ENCODE assay signal across 15 cellular contexts in genomic region chr6:167278143-167278938, GRCh38. TPM values are rescaled to one million over a fixed set of nuclear protein-coding genes. Genes with fewer than 3 reads are reported as not detected.
A peak's percentile ranks its signal among the peaks of the same experiment; 100 is the strongest.
DNase-seq lines count a peak whose midpoint lies in the region; FAIRE-seq and TF ChIP-seq lines count a peak whose summit lies in the region.
"Not testable (repeated sequence)": the region's sequence is repeated elsewhere in the genome, so short reads cannot be mapped to it uniquely, and the experiment has no call there.
"Had no signal": no experiment of that assay in that cellular context is flagged by ENCODE, and none has a peak within 500 bp of the region (broad histone marks: within the 10 kb centered on the region; RNA-seq: fewer than 3 reads in every experiment).

No MANE protein-coding gene starts in this region.

- peak overlapping the region; percentile 72 for H3K27ac ChIP-seq in HUES48 (ENCODE audit: low read depth, low read length)
- peak overlapping the region; percentile 86 for H3K27ac ChIP-seq in WERI-Rb-1
- H3K27ac ChIP-seq in H1 (ENCODE audit: low read depth, low read length); iPS-20b (ENCODE audit: low read length): not testable (repeated sequence)
- H3K27ac ChIP-seq in mesodermal cell (ENCODE audit: low read depth, low read length, severe bottlenecking), result peak overlapping the region; percentile 6
- H3K27ac ChIP-seq in trophoblast cell (ENCODE audit: low read depth, low read length), result peak overlapping the region; percentile 20

- TF ChIP-seq CTCF in WERI-Rb-1 (IDR thresholded peaks at IDR 0.05; ENCODE audit: low read depth, low read length); H1 (IDR thresholded peaks at IDR 0.05; ENCODE audit: control extremely low read depth in 1 of 3, insufficient read depth in 1 of 3, low read depth in 1 of 3, low read length in 3 of 3): not testable (repeated sequence)

- DNase-seq in D341Med (ENCODE audit: low spot score), result peak; percentile 4
- DNase-seq in WERI-Rb-1; H1 (ENCODE audit: low read depth in 1 of 2, low spot score in 2 of 2); trophoblast cell: not testable (repeated sequence)

- H2BK20ac ChIP-seq in H1 (ENCODE audit: low read length), result peak overlapping the region; percentile 98

- POLR2A ChIA-PET in H1 (lab: Charles Lee; ENCODE audit: partially characterized antibody), result not testable (repeated sequence)

- H4K12ac ChIP-seq in trophoblast cell (ENCODE audit: low read depth, low read length), result not testable (repeated sequence)

- not testable (repeated sequence) for H3K23ac ChIP-seq in H1 (ENCODE audit: insufficient read length)
- peak overlapping the region; percentile 37 for H3K23ac ChIP-seq in trophoblast cell (ENCODE audit: low read length)

- not testable (repeated sequence) for H3K27me3 ChIP-seq in HUES48 (ENCODE audit: control insufficient read depth, insufficient read depth, low read length); WERI-Rb-1 (ENCODE audit: insufficient read depth, low read depth, severe bottlenecking); H1 (replicated peaks in 1 of 4; ENCODE audit: control insufficient read depth in 3 of 4, extremely low read depth in 1 of 4, insufficient read depth in 3 of 4, low read length in 3 of 4); iPS-20b (ENCODE audit: insufficient read depth, low read length); trophoblast cell (ENCODE audit: insufficient read depth, low read length)

- peak; percentile 90 for FAIRE-seq in H1 (lab: Jason Lieb, UNC)

- H3K4me1 ChIP-seq in HUES48 (ENCODE audit: control insufficient read depth, insufficient read depth, low read length), result peaks cover 50% of the 10 kb centered on the region
- H3K4me1 ChIP-seq in H1 (replicated peaks in 1 of 4; ENCODE audit: control insufficient read depth in 3 of 4, insufficient read depth in 4 of 4, low read length in 3 of 4), result peaks cover 5 to 21% (median 15%) of the 10 kb centered on the region in 4 experiments
- peaks cover 30% of the 10 kb centered on the region for H3K4me1 ChIP-seq in iPS-20b (ENCODE audit: insufficient read depth, low read length)
- not testable (repeated sequence) for H3K4me1 ChIP-seq in mesodermal cell (ENCODE audit: control insufficient read depth, insufficient read depth, low read length, poor library complexity, severe bottlenecking)
- peaks cover 11 to 23% of the 10 kb centered on the region in 2 experiments for H3K4me1 ChIP-seq in trophoblast cell (ENCODE audit: control insufficient read depth in 1 of 2, insufficient read depth in 2 of 2, low read length in 2 of 2)

- TF ChIP-seq POLR2A in H1 (IDR thresholded peaks at IDR 0.05; ENCODE audit: control extremely low read depth in 1 of 2, low read depth in 2 of 2, low read length in 2 of 2), result not testable (repeated sequence)

- H3K23me2 ChIP-seq in H1 (ENCODE audit: low read depth, low read length), result not testable (repeated sequence)

- H3K56ac ChIP-seq in H1 (replicated peaks; ENCODE audit: insufficient read length, low read depth, low read length), result not testable (repeated sequence)

- H2BK120ac ChIP-seq in H1 (replicated peaks; ENCODE audit: low read depth, low read length) (peak overlapping the region; percentile 62), trophoblast cell (ENCODE audit: insufficient read depth, low read length, poor library complexity) (peak overlapping the region; percentile 6)

- H3K18ac ChIP-seq in H1 (ENCODE audit: extremely low read depth, low read length), result peak overlapping the region; percentile 67
- not testable (repeated sequence) for H3K18ac ChIP-seq in trophoblast cell (ENCODE audit: low read length)

- H2BK12ac ChIP-seq in H1 (ENCODE audit: low read depth, low read length) (peak overlapping the region; percentile 96; the same call in 1 of the 2 replicates), trophoblast cell (ENCODE audit: low read length) (peak overlapping the region; percentile 19)

- CTCF ChIA-PET in H1 (lab: Charles Lee; ENCODE audit: partially characterized antibody), result interaction anchor here (0.9 to 2.6 kb wide), 8 partner anchors 9 to 73 kb away, joined by 3 to 12 read pairs (median 5); no protein-coding TSS in a partner anchor

- TF ChIP-seq EP300 in H1 (IDR thresholded peaks at IDR 0.05; ENCODE audit: borderline replicate concordance in 1 of 2, low read depth in 2 of 2, low read length in 2 of 2), result not testable (repeated sequence)

- 74% methylated on average over 13 of the region's 16 CpGs; no CpG with 5 or more reads in 1 of the 2 experiments for WGBS in H1 (ENCODE audit: extremely low coverage in 1 of 2, insufficient coverage in 1 of 2, insufficient read length in 1 of 2, insufficient replicate concordance in 2 of 2, low coverage in 1 of 2, low lambda C conversion rate in 2 of 2, missing lambda C conversion rate in 1 of 2), 2 experiments
- WGBS in mesodermal cell (ENCODE audit: insufficient coverage in 2 of 2), 2 experiments, result 88 to 90% methylated on average over 8 to 9 of the region's 16 CpGs
- WGBS in trophoblast cell (ENCODE audit: extremely low coverage, insufficient coverage, insufficient read length), result no CpG with 5 or more reads among the region's 16 CpGs

- peak overlapping the region; percentile 94 for H2AK5ac ChIP-seq in H1 (ENCODE audit: low read depth, low read length)
- peak overlapping the region; percentile 18 for H2AK5ac ChIP-seq in trophoblast cell (ENCODE audit: low read length)

- H3K4ac ChIP-seq in H1 (replicated peaks; ENCODE audit: insufficient read length, low read depth, low read length), result peak overlapping the region; percentile 1
- H3K4ac ChIP-seq in trophoblast cell (ENCODE audit: low read depth, low read length), result peak overlapping the region; percentile 30

- H4K91ac ChIP-seq in H1 (replicated peaks; ENCODE audit: insufficient read length, low read length), result peak overlapping the region; percentile 99
- H4K91ac ChIP-seq in trophoblast cell (ENCODE audit: low read depth, low read length), result peak overlapping the region; percentile 71

- H4K20me1 ChIP-seq in H1 (replicated peaks in 1 of 2; ENCODE audit: control insufficient read depth in 1 of 2, insufficient read depth in 2 of 2, low read length in 2 of 2), result not testable (repeated sequence)

- H4K8ac ChIP-seq in H1 (ENCODE audit: extremely low read depth, insufficient read depth, low read length), result not testable (repeated sequence)
- peak overlapping the region; percentile 8 for H4K8ac ChIP-seq in trophoblast cell (ENCODE audit: low read depth, low read length)

- not testable (repeated sequence) for TF ChIP-seq RAD21 in H1 (IDR thresholded peaks at IDR 0.05 in 1 of 2, conservative IDR thresholded peaks at IDR 0.05 in 1 of 2; ENCODE audit: low read depth in 2 of 2, low read length in 2 of 2)

- H4K5ac ChIP-seq in H1 (ENCODE audit: insufficient read length, low read depth, low read length), result not testable (repeated sequence)

- H3K4me3 ChIP-seq in HUES48 (ENCODE audit: low read depth, low read length); WERI-Rb-1 (ENCODE audit: low read depth, low read length); H1 (ENCODE audit: extremely low read depth in 1 of 4, insufficient read depth in 2 of 4, low read depth in 3 of 4, low read length in 4 of 4); iPS-20b (ENCODE audit: low read length); mesodermal cell (ENCODE audit: extremely low read depth, insufficient read depth, low read length, poor library complexity, severe bottlenecking): not testable (repeated sequence)
- H3K4me3 ChIP-seq in trophoblast cell (ENCODE audit: low read depth, low read length), result peak overlapping the region; percentile 15

- H3K79me2 ChIP-seq in H1 (ENCODE audit: control insufficient read depth in 1 of 2, insufficient read depth in 2 of 2, low read length in 2 of 2); trophoblast cell (ENCODE audit: control insufficient read depth, insufficient read depth, low read length, poor library complexity): not testable (repeated sequence)

- not testable (repeated sequence) for H2AFZ ChIP-seq in H1 (ENCODE audit: low read length); trophoblast cell (ENCODE audit: insufficient read depth, low read length, poor library complexity)

- not testable (repeated sequence) for H3K14ac ChIP-seq in H1 (ENCODE audit: insufficient read length)
- peak overlapping the region; percentile 12 for H3K14ac ChIP-seq in trophoblast cell (ENCODE audit: low read length)

- H2BK5ac ChIP-seq in H1 (ENCODE audit: low read depth, low read length) (peak overlapping the region; percentile 95; the same call in 1 of the 2 replicates), trophoblast cell (ENCODE audit: low read depth, low read length, poor library complexity) (peak overlapping the region; percentile 61)

- H3K4me2 ChIP-seq in H1 (ENCODE audit: insufficient read depth in 1 of 2, low read depth in 2 of 2, low read length in 2 of 2); trophoblast cell (ENCODE audit: low read length): not testable (repeated sequence)

- peak overlapping the region; percentile 100 for H2BK15ac ChIP-seq in H1 (ENCODE audit: low read length)

- not testable (repeated sequence) for H3K9ac ChIP-seq in HUES48 (ENCODE audit: low read depth, low read length); H1 (replicated peaks in 1 of 4; ENCODE audit: extremely low read depth in 1 of 4, low read depth in 3 of 4, low read length in 3 of 4); trophoblast cell (ENCODE audit: low read length)
- H3K9ac ChIP-seq in iPS-20b (ENCODE audit: low read depth, low read length), result peak overlapping the region; percentile 15; the same call in 1 of the 2 replicates

- not testable (repeated sequence) for H3K9me3 ChIP-seq in HUES48 (ENCODE audit: control insufficient read depth, insufficient read depth, low read length); WERI-Rb-1 (ENCODE audit: severe bottlenecking); H1 (ENCODE audit: insufficient read depth in 2 of 2, low read depth in 1 of 2, low read length in 1 of 2); iPS-20b (ENCODE audit: insufficient read depth, low read depth, low read length); mesodermal cell (ENCODE audit: control insufficient read depth, low read length); trophoblast cell (ENCODE audit: insufficient read depth, low read depth, low read length)

- not testable (repeated sequence) for H3K79me1 ChIP-seq in H1 (ENCODE audit: low read depth, low read length)
- peaks cover 11% of the 10 kb centered on the region for H3K79me1 ChIP-seq in trophoblast cell (ENCODE audit: low read length)

- not testable (repeated sequence) for H3K36me3 ChIP-seq in HUES48 (ENCODE audit: control insufficient read depth, insufficient read depth, low read length); WERI-Rb-1; H1 (ENCODE audit: control insufficient read depth in 2 of 4, insufficient read depth in 4 of 4, low read length in 3 of 4); iPS-20b (ENCODE audit: insufficient read depth, low read depth, low read length); mesodermal cell (ENCODE audit: control insufficient read depth, insufficient read depth, low read length); trophoblast cell (ENCODE audit: control insufficient read depth in 1 of 2, insufficient read depth in 2 of 2, low read length in 2 of 2)

RNA-seq across cellular contexts. Expression of gene UNC93A, which starts 12.8 kb away (rescaled TPM):
- not detected in 2 replicates for total RNA-seq in H1 (2021; fragmentation: NEBNext Ultra II Directional; extraction: Animal tissue kit (Norgen Biotek cat#: 25700))
- polyA plus RNA-seq in H1 (2011; rRNA removed), result 0.31 and 0.39 TPM in 2 replicates
- polyA plus RNA-seq in H1 (2011; cell fraction: cytosol; rRNA removed), result 0.67 TPM
- 0.47 TPM for polyA plus RNA-seq in H1 (2011; cell fraction: nucleus; rRNA removed)
- polyA plus RNA-seq in H1 (2012, experiment 1 of 2), result 0.16 to 0.58 TPM (median 0.23 TPM) in 4 replicates
- polyA plus RNA-seq in H1 (2012, experiment 2 of 2), result 0.20 TPM
- polyA plus RNA-seq in H1 (2013, experiment 1 of 2), result 0.12 TPM
- 0.07 TPM for polyA plus RNA-seq in H1 (2013, experiment 2 of 2)
- not detected in 2 replicates for polyA minus RNA-seq in H1 (2011; rRNA and poly(A)+ RNA removed)
- polyA minus RNA-seq in H1 (2011; cell fraction: cytosol; rRNA and poly(A)+ RNA removed), result not detected
- polyA minus RNA-seq in H1 (2011; cell fraction: nucleus; rRNA and poly(A)+ RNA removed), result not detected
- not detected for polyA plus RNA-seq in mesodermal cell (2013, experiment 1 of 2)
- not detected for polyA plus RNA-seq in mesodermal cell (2013, experiment 2 of 2)
- 1.6 and 1.8 TPM in 2 replicates for polyA plus RNA-seq in trophoblast cell (2013)
- total RNA-seq: A172; CD4-positive, alpha-beta T cell; Daoy; H4; M059J; OCI-LY7; SK-MEL-5 had no signal
- polyA plus RNA-seq: BJ had no signal

RNA-seq across cellular contexts. Expression of gene TTLL2, which starts 46.5 kb away (rescaled TPM):
- not detected in 2 replicates for total RNA-seq in H1 (2021; fragmentation: NEBNext Ultra II Directional; extraction: Animal tissue kit (Norgen Biotek cat#: 25700))
- not detected in 2 replicates for polyA plus RNA-seq in H1 (2011; rRNA removed)
- not detected for polyA plus RNA-seq in H1 (2011; cell fraction: cytosol; rRNA removed)
- polyA plus RNA-seq in H1 (2011; cell fraction: nucleus; rRNA removed), result not detected
- polyA plus RNA-seq in H1 (2012, experiment 1 of 2), result 0.31 to 0.41 TPM (median 0.38 TPM) in 4 replicates
- not detected for polyA plus RNA-seq in H1 (2012, experiment 2 of 2)
- polyA plus RNA-seq in H1 (2013, experiment 1 of 2), result not detected
- polyA plus RNA-seq in H1 (2013, experiment 2 of 2), result not detected
- not detected in 2 replicates for polyA minus RNA-seq in H1 (2011; rRNA and poly(A)+ RNA removed)
- polyA minus RNA-seq in H1 (2011; cell fraction: cytosol; rRNA and poly(A)+ RNA removed), result not detected
- polyA minus RNA-seq in H1 (2011; cell fraction: nucleus; rRNA and poly(A)+ RNA removed), result not detected
- not detected for polyA plus RNA-seq in mesodermal cell (2013, experiment 1 of 2)
- not detected for polyA plus RNA-seq in mesodermal cell (2013, experiment 2 of 2)
- polyA plus RNA-seq in trophoblast cell (2013), result 0.06 and 0.08 TPM in 2 replicates
- total RNA-seq: A172; CD4-positive, alpha-beta T cell; Daoy; H4; M059J; OCI-LY7; SK-MEL-5 had no signal
- polyA plus RNA-seq: BJ had no signal
